11 cellular contexts compared by ENCODE assay signal in the genomic region with DNA sequence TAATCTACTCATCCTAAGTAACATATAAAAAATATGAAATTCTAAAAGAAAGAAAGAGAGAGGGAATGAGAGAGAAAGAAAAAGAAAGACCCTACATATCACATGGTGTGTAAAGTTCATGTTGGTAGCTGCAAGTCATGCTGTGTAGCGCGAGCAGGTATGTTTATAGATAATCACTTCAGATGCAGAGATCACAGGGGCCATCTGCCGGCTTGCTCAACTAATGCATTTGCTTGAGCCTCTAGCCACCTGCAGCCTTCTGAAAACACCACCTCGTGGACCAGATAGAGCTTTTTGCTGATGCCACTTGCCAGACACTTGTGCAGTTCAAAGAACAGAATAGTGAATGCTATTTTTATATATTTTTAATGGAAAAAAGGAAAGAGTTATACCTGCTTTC. TPM values are rescaled to one million over a fixed set of nuclear protein-coding genes. Genes with fewer than 3 reads are reported as not detected.
DNase-seq lines count a peak whose midpoint lies in the region; ATAC-seq lines count a peak whose summit lies in the region.
"Had no signal": no experiment of that assay in that cellular context is flagged by ENCODE, and none has a peak within 500 bp of the region (broad histone marks: within the 10 kb centered on the region; RNA-seq: fewer than 3 reads in every experiment).

No MANE protein-coding gene starts in this region.

- DNase-seq in G401 (ENCODE audit: low spot score) (peak; percentile 87), NCI-H2081 (lab: John Stamatoyannopoulos, UW) (peak; percentile 45 to 75), RKO (ENCODE audit: low spot score) (peak; percentile 3), left lobe of liver (ENCODE audit: low spot score) (no peak), nucleus accumbens (lab: John Stamatoyannopoulos, UW) (no peak), GDM1 (lab: John Stamatoyannopoulos, UW) (no peak), inferior parietal cortex (ENCODE audit: extremely low spot score) (no peak)
- DNase-seq in activated naive CD4-positive, alpha-beta T cell treated with anti-CD3 and anti-CD28 coated beads, Interleukin-2, amount 50 U/mL, for 72 hours (ENCODE audit: low spot score in 2 of 2): no peak
- DNase-seq: activated CD4-positive, alpha-beta T cell treated with anti-CD3 and anti-CD28 coated beads for 4 hours had no signal

- peaks cover 6 to 13% of the 10 kb centered on the region in 2 donors for H3K9me3 Mint-ChIP-seq in activated naive CD4-positive, alpha-beta T cell treated with anti-CD3 and anti-CD28 coated beads, Interleukin-2, amount 50 U/mL, for 72 hours

- in situ Hi-C loops in G401 (cut with HindIII; ENCODE audit: low sequenced_read_pairs): no loop called here

- H3K27ac Mint-ChIP-seq in activated naive CD4-positive, alpha-beta T cell treated with anti-CD3 and anti-CD28 coated beads, Interleukin-2, amount 50 U/mL, for 72 hours: peak overlapping the region in 1 of 2 donors; percentile 12

- peak; percentile 44 for ATAC-seq in left lobe of liver
- ATAC-seq in activated naive CD4-positive, alpha-beta T cell treated with anti-CD3 and anti-CD28 coated beads, Interleukin-2, amount 50 U/mL, for 72 hours: no peak

- peaks cover 0 to 9% of the 10 kb centered on the region in 2 donors for H3K36me3 Mint-ChIP-seq in activated naive CD4-positive, alpha-beta T cell treated with anti-CD3 and anti-CD28 coated beads, Interleukin-2, amount 50 U/mL, for 72 hours

RNA-seq across cellular contexts. Expression of a gene that starts 37.6 kb away (rescaled TPM):
- not detected in 2 replicates for total RNA-seq in G401 (2014; rRNA removed; shearing (Covaris generic))
- not detected for total RNA-seq in left lobe of liver
- total RNA-seq in activated naive CD4-positive, alpha-beta T cell treated with anti-CD3 and anti-CD28 coated beads, Interleukin-2, amount 50 U/mL, for 72 hours: not detected
- total RNA-seq: mucosa of gallbladder, renal cortical epithelial cell had no signal

Comparison
In these comparisons a context has a peak if more than half of its experiments do, and no peak if none do; other contexts are left out.
1. DNase-seq: peak in G401 (single experiment), NCI-H2081 (2 of 2) and RKO (single experiment); none in left lobe of liver (single experiment), nucleus accumbens (0 of 56), activated naive CD4-positive, alpha-beta T cell treated with anti-CD3 and anti-CD28 coated beads, Interleukin-2, amount 50 U/mL, for 72 hours (0 of 2), GDM1 (single experiment) and inferior parietal cortex (single experiment).